In genomic region chr1:228811655-228812315, GRCh38 we compare ENCODE assay signal across 1 cellular context.
TF ChIP-seq lines count a peak whose summit lies in the region.

No MANE protein-coding gene starts in this region.

TF ChIP-seq in SK-N-SH, 30 proteins besides CTCF, POLR2A, EP300 and RAD21 (continued from another document):
- TF ChIP-seq PBX3 (IDR thresholded peaks at IDR 0.05) (no peak), FOXJ3 (CRISPR knock-in tag; IDR thresholded peaks at IDR 0.05) (no peak), NRF1 (IDR thresholded peaks at IDR 0.05; ENCODE audit: low read depth, low read length) (no peak), CHD2 (IDR thresholded peaks at IDR 0.05; ENCODE audit: low read length, partially characterized antibody) (no peak)
